In the genomic region with DNA sequence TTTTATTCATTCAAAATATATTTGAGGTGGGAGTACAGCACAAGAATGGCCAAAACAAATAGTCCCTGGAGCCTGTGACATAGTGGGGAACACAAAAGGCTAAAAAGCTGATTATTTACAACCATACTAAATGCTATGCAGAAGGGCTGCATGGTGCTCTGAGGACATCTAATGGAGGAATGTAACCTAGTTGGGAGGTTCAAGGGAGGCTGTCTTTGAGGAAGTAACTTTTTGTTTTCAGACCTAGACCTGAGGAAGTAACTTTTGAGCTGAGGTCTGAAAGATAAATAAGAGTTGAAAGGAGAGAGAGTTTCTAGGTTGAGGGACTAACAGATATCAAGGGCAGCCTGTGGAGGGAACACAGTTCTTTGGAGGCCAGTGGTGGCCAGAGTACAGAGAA, we compare ENCODE assay signal across 1 cellular context.
TF ChIP-seq lines count a peak whose summit lies in the region.

No MANE protein-coding gene starts in this region.

TF ChIP-seq in K562, 482 proteins besides CTCF, POLR2A, EP300 and RAD21 (continued from another document and continues in another):
- TF ChIP-seq, protein P1, sequence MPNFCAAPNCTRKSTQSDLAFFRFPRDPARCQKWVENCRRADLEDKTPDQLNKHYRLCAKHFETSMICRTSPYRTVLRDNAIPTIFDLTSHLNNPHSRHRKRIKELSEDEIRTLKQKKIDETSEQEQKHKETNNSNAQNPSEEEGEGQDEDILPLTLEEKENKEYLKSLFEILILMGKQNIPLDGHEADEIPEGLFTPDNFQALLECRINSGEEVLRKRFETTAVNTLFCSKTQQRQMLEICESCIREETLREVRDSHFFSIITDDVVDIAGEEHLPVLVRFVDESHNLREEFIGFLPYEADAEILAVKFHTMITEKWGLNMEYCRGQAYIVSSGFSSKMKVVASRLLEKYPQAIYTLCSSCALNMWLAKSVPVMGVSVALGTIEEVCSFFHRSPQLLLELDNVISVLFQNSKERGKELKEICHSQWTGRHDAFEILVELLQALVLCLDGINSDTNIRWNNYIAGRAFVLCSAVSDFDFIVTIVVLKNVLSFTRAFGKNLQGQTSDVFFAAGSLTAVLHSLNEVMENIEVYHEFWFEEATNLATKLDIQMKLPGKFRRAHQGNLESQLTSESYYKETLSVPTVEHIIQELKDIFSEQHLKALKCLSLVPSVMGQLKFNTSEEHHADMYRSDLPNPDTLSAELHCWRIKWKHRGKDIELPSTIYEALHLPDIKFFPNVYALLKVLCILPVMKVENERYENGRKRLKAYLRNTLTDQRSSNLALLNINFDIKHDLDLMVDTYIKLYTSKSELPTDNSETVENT (CRISPR knock-in tag; IDR thresholded peaks at IDR 0.05) = no peak
- TF ChIP-seq, protein P2, sequence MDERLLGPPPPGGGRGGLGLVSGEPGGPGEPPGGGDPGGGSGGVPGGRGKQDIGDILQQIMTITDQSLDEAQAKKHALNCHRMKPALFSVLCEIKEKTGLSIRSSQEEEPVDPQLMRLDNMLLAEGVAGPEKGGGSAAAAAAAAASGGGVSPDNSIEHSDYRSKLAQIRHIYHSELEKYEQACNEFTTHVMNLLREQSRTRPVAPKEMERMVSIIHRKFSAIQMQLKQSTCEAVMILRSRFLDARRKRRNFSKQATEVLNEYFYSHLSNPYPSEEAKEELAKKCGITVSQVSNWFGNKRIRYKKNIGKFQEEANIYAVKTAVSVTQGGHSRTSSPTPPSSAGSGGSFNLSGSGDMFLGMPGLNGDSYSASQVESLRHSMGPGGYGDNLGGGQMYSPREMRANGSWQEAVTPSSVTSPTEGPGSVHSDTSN (CRISPR knock-in tag; IDR thresholded peaks at IDR 0.05; ENCODE audit: low read depth) = no peak
- TF ChIP-seq, protein P2 (tag; conservative IDR thresholded peaks at IDR 0.05; ENCODE audit: low read depth) = 0 out of 2 replicates have a peak, but pooled peaks have one; percentile 8
- TF ChIP-seq MTF1 (CRISPR knock-in tag; IDR thresholded peaks at IDR 0.05; ENCODE audit: borderline replicate concordance) (no peak), NCOA2 (IDR thresholded peaks at IDR 0.05; ENCODE audit: partially characterized antibody in 2 of 2) (no peak), ZC3H11A (IDR thresholded peaks at IDR 0.05; ENCODE audit: low read depth, low read length) (no peak), NR2C1 (IDR thresholded peaks at IDR 0.05) (0 out of 2 replicates have a peak, but pooled peaks have one; percentile 14), NR2C1 (tag; IDR thresholded peaks at IDR 0.05) (0 out of 2 replicates have a peak, but pooled peaks have one; percentile 11), ZSCAN29 (IDR thresholded peaks at IDR 0.05) (no peak), ETV5 (CRISPR knock-in tag; IDR thresholded peaks at IDR 0.05; ENCODE audit: low read depth) (no peak), SLC30A9 (CRISPR knock-in tag; IDR thresholded peaks at IDR 0.05) (no peak), GATA2 (CRISPR knock-in tag; IDR thresholded peaks at IDR 0.05) (no peak), ETV1 (tag; conservative IDR thresholded peaks at IDR 0.05; ENCODE audit: low read depth) (no peak), ZNF780A (CRISPR knock-in tag; IDR thresholded peaks at IDR 0.05) (no peak), TFAM (CRISPR knock-in tag; conservative IDR thresholded peaks at IDR 0.05) (no peak), ZNF584 (CRISPR knock-in tag; IDR thresholded peaks at IDR 0.05; ENCODE audit: low read depth) (no peak), GATAD2B (IDR thresholded peaks at IDR 0.05; ENCODE audit: borderline replicate concordance) (0 out of 2 replicates have a peak, but pooled peaks have one; percentile 34), ZNF785 (CRISPR knock-in tag; IDR thresholded peaks at IDR 0.05) (no peak), CHCHD3 (CRISPR knock-in tag; IDR thresholded peaks at IDR 0.05) (no peak), RNF2 (IDR thresholded peaks at IDR 0.05) (no peak), ZNF347 (CRISPR knock-in tag; IDR thresholded peaks at IDR 0.05; ENCODE audit: low read depth) (no peak), KLF16 (IDR thresholded peaks at IDR 0.05) (peak; percentile 21; the same call in 1 of the 2 replicates), ZNF282 (CRISPR knock-in tag; IDR thresholded peaks at IDR 0.05) (no peak), ZKSCAN8 (CRISPR knock-in tag; IDR thresholded peaks at IDR 0.05) (peak; percentile 21; the same call in 1 of the 2 replicates), RBBP5 (IDR thresholded peaks at IDR 0.05; ENCODE audit: borderline replicate concordance, insufficient read depth, low read length, poor library complexity, severe bottlenecking) (no peak), KLF10 (CRISPR knock-in tag; IDR thresholded peaks at IDR 0.05) (no peak), ZC3H4 (CRISPR knock-in tag; IDR thresholded peaks at IDR 0.05; ENCODE audit: borderline replicate concordance) (no peak), FOXK2 (conservative IDR thresholded peaks at IDR 0.05 in 1 of 2, IDR thresholded peaks at IDR 0.05 in 1 of 2; ENCODE audit: low read depth in 2 of 2) (peak; percentile 28 to 58; a peak in 1 of 4 replicates), STAG1 (CRISPR knock-in tag; IDR thresholded peaks at IDR 0.05; ENCODE audit: borderline replicate concordance) (peak; percentile 34; the same call in 1 of the 2 replicates), XRCC5 (IDR thresholded peaks at IDR 0.05; ENCODE audit: low read depth, low read length) (no peak), ZNF436 (CRISPR knock-in tag; IDR thresholded peaks at IDR 0.05) (no peak), MXI1 (IDR thresholded peaks at IDR 0.05; ENCODE audit: low read depth, low read length) (no peak), ZNF124 (CRISPR knock-in tag; IDR thresholded peaks at IDR 0.05) (no peak), MEF2A (IDR thresholded peaks at IDR 0.05; ENCODE audit: control insufficient read depth, low read depth, low read length) (no peak), PPARD (CRISPR knock-in tag; IDR thresholded peaks at IDR 0.05) (no peak), ZFP30 (CRISPR knock-in tag; IDR thresholded peaks at IDR 0.05; ENCODE audit: borderline replicate concordance) (no peak), GABPB2 (CRISPR knock-in tag; conservative IDR thresholded peaks at IDR 0.05) (no peak), EWSR1 (IDR thresholded peaks at IDR 0.05; ENCODE audit: borderline replicate concordance, low read depth, partially characterized antibody) (no peak), ESRRB (CRISPR knock-in tag; IDR thresholded peaks at IDR 0.05; ENCODE audit: borderline replicate concordance) (no peak), SRSF7 (optimal IDR thresholded peaks at IDR 0.05; ENCODE audit: low read depth, low read length) (no peak), POLR2G (IDR thresholded peaks at IDR 0.05; ENCODE audit: low read depth, low read length) (no peak), GTF2E2 (tag; IDR thresholded peaks at IDR 0.05) (no peak), LARP7 (IDR thresholded peaks at IDR 0.05) (no peak), CCNT2 (IDR thresholded peaks at IDR 0.05; ENCODE audit: borderline replicate concordance, extremely low read depth, insufficient read length, low read depth, low read length) (no peak), PCBP2 (IDR thresholded peaks at IDR 0.05; ENCODE audit: low read depth, low read length, poor library complexity, severe bottlenecking) (no peak)
- TF ChIP-seq, protein P3, sequence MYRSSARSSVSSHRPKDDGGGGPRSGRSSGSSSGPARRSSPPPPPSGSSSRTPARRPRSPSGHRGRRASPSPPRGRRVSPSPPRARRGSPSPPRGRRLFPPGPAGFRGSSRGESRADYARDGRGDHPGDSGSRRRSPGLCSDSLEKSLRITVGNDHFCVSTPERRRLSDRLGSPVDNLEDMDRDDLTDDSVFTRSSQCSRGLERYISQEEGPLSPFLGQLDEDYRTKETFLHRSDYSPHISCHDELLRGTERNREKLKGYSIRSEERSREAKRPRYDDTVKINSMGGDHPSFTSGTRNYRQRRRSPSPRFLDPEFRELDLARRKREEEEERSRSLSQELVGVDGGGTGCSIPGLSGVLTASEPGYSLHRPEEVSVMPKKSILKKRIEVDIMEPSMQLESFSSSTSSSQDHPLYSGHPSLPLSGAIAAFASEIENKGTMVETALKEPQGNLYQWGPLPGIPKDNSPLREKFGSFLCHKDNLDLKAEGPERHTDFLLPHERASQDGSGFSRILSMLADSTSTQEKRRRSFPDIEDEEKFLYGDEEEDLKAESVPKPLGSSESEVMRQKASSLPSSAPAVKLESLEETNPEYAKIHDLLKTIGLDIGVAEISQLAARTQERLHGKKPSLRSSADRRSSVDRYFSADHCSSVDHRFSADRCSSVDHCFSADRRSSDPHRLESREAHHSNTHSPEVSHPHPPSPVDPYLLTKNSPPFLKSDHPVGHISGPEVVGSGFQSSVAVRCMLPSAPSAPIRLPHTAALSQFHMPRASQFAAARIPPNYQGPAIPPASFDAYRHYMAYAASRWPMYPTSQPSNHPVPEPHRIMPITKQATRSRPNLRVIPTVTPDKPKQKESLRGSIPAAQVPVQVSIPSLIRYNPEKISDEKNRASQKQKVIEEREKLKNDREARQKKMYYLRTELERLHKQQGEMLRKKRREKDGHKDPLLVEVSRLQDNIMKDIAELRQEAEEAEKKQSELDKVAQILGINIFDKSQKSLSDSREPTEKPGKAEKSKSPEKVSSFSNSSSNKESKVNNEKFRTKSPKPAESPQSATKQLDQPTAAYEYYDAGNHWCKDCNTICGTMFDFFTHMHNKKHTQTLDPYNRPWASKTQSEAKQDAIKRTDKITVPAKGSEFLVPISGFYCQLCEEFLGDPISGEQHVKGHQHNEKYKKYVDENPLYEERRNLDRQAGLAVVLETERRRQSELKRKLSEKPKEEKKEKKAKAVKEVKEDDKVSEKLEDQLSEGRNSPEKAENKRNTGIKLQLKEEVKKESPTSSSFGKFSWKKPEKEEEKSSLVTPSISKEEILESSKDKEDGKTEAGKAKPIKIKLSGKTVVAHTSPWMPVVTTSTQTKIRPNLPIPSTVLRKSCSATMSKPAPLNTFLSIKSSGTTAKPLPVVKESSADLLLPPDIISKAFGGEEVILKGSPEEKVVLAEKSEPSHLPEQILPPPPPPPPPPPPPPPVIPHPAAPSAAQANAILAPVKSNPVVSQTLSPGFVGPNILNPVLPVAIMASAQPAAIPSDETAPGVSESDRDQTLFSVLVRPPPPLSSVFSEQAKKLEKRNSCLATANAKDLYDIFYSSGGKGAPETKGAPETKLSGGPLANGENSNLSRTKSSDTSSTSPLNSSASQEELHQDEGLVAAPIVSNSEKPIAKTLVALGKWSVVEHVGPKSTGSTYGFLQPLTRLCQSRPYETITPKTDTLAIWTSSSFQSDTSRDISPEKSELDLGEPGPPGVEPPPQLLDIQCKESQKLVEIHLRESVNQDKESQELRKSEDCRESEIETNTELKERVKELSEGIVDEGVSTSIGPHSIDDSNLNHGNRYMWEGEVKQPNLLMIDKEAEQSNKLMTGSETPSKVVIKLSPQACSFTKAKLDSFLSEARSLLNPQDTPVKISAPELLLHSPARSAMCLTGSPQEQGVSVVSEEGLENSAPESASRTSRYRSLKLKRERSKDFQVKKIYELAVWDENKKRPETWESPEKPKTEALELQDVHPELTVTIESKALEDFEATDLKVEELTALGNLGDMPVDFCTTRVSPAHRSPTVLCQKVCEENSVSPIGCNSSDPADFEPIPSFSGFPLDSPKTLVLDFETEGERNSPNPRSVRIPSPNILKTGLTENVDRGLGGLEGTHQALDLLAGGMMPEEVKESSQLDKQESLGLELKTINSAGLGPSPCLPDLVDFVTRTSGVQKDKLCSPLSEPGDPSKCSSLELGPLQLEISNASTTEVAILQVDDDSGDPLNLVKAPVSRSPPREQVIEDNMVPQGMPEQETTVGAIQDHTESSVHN (IDR thresholded peaks at IDR 0.05; ENCODE audit: borderline replicate concordance in 1 of 2, low read depth in 1 of 2) = no peak
- TF ChIP-seq, protein P4, sequence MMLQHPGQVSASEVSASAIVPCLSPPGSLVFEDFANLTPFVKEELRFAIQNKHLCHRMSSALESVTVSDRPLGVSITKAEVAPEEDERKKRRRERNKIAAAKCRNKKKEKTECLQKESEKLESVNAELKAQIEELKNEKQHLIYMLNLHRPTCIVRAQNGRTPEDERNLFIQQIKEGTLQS (IDR thresholded peaks at IDR 0.05) = no peak
- TF ChIP-seq, protein P4 (CRISPR knock-in tag; conservative IDR thresholded peaks at IDR 0.05) = no peak
- TF ChIP-seq, protein P5, sequence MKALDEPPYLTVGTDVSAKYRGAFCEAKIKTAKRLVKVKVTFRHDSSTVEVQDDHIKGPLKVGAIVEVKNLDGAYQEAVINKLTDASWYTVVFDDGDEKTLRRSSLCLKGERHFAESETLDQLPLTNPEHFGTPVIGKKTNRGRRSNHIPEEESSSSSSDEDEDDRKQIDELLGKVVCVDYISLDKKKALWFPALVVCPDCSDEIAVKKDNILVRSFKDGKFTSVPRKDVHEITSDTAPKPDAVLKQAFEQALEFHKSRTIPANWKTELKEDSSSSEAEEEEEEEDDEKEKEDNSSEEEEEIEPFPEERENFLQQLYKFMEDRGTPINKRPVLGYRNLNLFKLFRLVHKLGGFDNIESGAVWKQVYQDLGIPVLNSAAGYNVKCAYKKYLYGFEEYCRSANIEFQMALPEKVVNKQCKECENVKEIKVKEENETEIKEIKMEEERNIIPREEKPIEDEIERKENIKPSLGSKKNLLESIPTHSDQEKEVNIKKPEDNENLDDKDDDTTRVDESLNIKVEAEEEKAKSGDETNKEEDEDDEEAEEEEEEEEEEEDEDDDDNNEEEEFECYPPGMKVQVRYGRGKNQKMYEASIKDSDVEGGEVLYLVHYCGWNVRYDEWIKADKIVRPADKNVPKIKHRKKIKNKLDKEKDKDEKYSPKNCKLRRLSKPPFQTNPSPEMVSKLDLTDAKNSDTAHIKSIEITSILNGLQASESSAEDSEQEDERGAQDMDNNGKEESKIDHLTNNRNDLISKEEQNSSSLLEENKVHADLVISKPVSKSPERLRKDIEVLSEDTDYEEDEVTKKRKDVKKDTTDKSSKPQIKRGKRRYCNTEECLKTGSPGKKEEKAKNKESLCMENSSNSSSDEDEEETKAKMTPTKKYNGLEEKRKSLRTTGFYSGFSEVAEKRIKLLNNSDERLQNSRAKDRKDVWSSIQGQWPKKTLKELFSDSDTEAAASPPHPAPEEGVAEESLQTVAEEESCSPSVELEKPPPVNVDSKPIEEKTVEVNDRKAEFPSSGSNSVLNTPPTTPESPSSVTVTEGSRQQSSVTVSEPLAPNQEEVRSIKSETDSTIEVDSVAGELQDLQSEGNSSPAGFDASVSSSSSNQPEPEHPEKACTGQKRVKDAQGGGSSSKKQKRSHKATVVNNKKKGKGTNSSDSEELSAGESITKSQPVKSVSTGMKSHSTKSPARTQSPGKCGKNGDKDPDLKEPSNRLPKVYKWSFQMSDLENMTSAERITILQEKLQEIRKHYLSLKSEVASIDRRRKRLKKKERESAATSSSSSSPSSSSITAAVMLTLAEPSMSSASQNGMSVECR (CRISPR knock-in tag; IDR thresholded peaks at IDR 0.05) = no peak
